Comparison of ENCODE assay signal across 1 cellular context in the genomic region with DNA sequence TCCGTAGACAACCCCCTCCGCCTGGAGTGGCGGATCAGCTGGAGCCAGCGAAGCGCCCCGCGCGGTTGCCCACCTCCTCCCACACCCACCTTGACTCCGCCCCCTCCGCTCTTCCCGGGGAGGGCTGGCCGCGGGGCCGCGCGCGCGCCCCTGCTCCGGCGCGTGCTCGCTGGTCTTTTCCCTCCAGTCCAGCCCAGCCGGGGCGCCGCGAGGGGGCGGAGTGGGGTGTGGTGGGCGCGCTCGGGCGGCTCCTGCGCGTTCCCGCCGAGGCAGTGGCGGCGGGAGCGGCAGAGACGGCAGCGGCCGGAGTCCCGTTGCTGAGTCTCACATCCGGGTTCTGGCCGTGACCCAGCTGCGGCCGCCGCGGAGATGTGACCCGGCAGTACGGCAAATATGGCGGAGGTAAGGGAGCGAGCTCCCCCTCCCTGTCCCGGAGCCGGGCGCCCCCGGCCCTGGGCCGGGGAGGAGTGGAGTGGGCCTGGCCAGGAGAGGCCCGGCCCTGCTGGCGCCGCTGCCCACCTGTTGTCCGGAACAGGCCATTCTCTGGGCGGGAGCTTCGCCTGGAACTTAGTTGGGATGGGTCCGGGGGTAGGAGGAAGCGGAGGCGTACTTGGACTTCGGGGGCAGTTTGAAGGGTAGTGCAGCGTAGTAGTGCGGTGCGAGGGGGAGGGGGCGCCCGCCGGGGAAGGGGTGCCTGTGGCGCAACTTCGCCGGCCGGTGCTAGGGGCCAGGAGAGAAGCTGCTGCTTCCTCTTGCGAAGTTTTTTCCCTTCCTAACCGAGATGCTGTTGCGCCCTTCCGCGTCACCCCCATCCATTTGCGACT.
TF ChIP-seq lines count a peak whose summit lies in the region.

No MANE protein-coding gene starts in this region.

TF ChIP-seq in SK-N-SH treated with all-trans-retinoic acid at 6 μM for 48 hours, 23 proteins besides CTCF, POLR2A, EP300 and RAD21 (continued from another document):
- TF ChIP-seq ZNF8 (CRISPR knock-in tag; IDR thresholded peaks at IDR 0.05) (0 out of 2 replicates have a peak, but pooled peaks have one; percentile 52), ISL1 (CRISPR knock-in tag; IDR thresholded peaks at IDR 0.05) (no peak), TOX (CRISPR knock-in tag; IDR thresholded peaks at IDR 0.05; ENCODE audit: borderline replicate concordance) (no peak), TCF4 (CRISPR knock-in tag; IDR thresholded peaks at IDR 0.05; ENCODE audit: borderline replicate concordance) (no peak; the same call in 1 of the 2 replicates), ZFP3 (CRISPR knock-in tag; IDR thresholded peaks at IDR 0.05) (peak; percentile 78; the same call in 1 of the 2 replicates), OSR1 (CRISPR knock-in tag; IDR thresholded peaks at IDR 0.05) (0 out of 2 replicates have a peak, but pooled peaks have one; percentile 47), ZNF70 (CRISPR knock-in tag; IDR thresholded peaks at IDR 0.05) (peak; percentile 68; the same call in 1 of the 2 replicates), ARNTL (CRISPR knock-in tag; IDR thresholded peaks at IDR 0.05; ENCODE audit: borderline replicate concordance, low read depth) (0 out of 2 replicates have a peak, but pooled peaks have one; percentile 45)
- TF ChIP-seq, protein P1, sequence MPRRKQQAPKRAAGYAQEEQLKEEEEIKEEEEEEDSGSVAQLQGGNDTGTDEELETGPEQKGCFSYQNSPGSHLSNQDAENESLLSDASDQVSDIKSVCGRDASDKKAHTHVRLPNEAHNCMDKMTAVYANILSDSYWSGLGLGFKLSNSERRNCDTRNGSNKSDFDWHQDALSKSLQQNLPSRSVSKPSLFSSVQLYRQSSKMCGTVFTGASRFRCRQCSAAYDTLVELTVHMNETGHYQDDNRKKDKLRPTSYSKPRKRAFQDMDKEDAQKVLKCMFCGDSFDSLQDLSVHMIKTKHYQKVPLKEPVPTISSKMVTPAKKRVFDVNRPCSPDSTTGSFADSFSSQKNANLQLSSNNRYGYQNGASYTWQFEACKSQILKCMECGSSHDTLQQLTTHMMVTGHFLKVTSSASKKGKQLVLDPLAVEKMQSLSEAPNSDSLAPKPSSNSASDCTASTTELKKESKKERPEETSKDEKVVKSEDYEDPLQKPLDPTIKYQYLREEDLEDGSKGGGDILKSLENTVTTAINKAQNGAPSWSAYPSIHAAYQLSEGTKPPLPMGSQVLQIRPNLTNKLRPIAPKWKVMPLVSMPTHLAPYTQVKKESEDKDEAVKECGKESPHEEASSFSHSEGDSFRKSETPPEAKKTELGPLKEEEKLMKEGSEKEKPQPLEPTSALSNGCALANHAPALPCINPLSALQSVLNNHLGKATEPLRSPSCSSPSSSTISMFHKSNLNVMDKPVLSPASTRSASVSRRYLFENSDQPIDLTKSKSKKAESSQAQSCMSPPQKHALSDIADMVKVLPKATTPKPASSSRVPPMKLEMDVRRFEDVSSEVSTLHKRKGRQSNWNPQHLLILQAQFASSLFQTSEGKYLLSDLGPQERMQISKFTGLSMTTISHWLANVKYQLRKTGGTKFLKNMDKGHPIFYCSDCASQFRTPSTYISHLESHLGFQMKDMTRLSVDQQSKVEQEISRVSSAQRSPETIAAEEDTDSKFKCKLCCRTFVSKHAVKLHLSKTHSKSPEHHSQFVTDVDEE (CRISPR knock-in tag; IDR thresholded peaks at IDR 0.05), result peak; percentile 99
- TF ChIP-seq, protein P2, sequence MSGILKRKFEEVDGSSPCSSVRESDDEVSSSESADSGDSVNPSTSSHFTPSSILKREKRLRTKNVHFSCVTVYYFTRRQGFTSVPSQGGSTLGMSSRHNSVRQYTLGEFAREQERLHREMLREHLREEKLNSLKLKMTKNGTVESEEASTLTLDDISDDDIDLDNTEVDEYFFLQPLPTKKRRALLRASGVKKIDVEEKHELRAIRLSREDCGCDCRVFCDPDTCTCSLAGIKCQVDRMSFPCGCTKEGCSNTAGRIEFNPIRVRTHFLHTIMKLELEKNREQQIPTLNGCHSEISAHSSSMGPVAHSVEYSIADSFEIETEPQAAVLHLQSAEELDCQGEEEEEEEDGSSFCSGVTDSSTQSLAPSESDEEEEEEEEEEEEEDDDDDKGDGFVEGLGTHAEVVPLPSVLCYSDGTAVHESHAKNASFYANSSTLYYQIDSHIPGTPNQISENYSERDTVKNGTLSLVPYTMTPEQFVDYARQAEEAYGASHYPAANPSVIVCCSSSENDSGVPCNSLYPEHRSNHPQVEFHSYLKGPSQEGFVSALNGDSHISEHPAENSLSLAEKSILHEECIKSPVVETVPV (CRISPR knock-in tag; IDR thresholded peaks at IDR 0.05), result no peak
